In genomic region chr3:71135373-71136088, GRCh38 we compare ENCODE assay signal across 13 cellular contexts.
A peak's percentile ranks its signal among the peaks of the same experiment; 100 is the strongest.
DNase-seq lines count a peak whose midpoint lies in the region; ATAC-seq and TF ChIP-seq lines count a peak whose summit lies in the region.
"Had no signal": no experiment of that assay in that cellular context is flagged by ENCODE, and none has a peak within 500 bp of the region (broad histone marks: within the 10 kb centered on the region; RNA-seq: fewer than 3 reads in every experiment).

No MANE protein-coding gene starts in this region.

- H3K4me3 Mint-ChIP-seq in stimulated activated naive CD8-positive, alpha-beta T cell treated with anti-CD3 and anti-CD28 coated beads, Interleukin-15, Interleukin-2, amounts not matched to agents 100 ng/mL and 50 ng/mL, for 24 hours = no peak overlapping the region
- H3K4me3 Mint-ChIP-seq in stimulated activated naive CD8-positive, alpha-beta T cell treated with anti-CD3 and anti-CD28 coated beads, Interleukin-15, amount 100 ng/mL, for 72 hours = peak overlapping the region in 1 of 2 donors; percentile 49
- no peak overlapping the region for H3K4me3 Mint-ChIP-seq in nephron progenitor cell

- peaks cover 31% of the 10 kb centered on the region for H3K36me3 Mint-ChIP-seq in stimulated activated naive CD8-positive, alpha-beta T cell treated with anti-CD3 and anti-CD28 coated beads, Interleukin-15, Interleukin-2, amounts not matched to agents 100 ng/mL and 50 ng/mL, for 24 hours (ENCODE audit: low read depth)
- H3K36me3 Mint-ChIP-seq in nephron progenitor cell (ENCODE audit: low read depth) = no peaks in the 10 kb centered on the region

- TF ChIP-seq EP300 in esophagus muscularis mucosa (IDR thresholded peaks at IDR 0.05) = no peak

- no peaks in the 10 kb centered on the region for H3K9me3 Mint-ChIP-seq in stimulated activated naive CD8-positive, alpha-beta T cell treated with anti-CD3 and anti-CD28 coated beads, Interleukin-15, Interleukin-2, amounts not matched to agents 100 ng/mL and 50 ng/mL, for 24 hours
- no peaks in the 10 kb centered on the region for H3K9me3 Mint-ChIP-seq in stimulated activated naive CD8-positive, alpha-beta T cell treated with anti-CD3 and anti-CD28 coated beads, Interleukin-15, amount 100 ng/mL, for 72 hours
- no peaks in the 10 kb centered on the region for H3K9me3 Mint-ChIP-seq in nephron progenitor cell

- H3K36me3 ChIP-seq in esophagus muscularis mucosa = no peaks in the 10 kb centered on the region
- H3K36me3 ChIP-seq in H7 (replicated peaks; ENCODE audit: control insufficient read depth, insufficient read depth, low read length) = no peaks in the 10 kb centered on the region

- no peak for TF ChIP-seq POLR2A in esophagus muscularis mucosa (IDR thresholded peaks at IDR 0.05; ENCODE audit: low read depth)

- H3K27me3 ChIP-seq in esophagus muscularis mucosa (no peaks in the 10 kb centered on the region), H7 (ENCODE audit: control insufficient read depth, insufficient read depth, low read length) (no peaks in the 10 kb centered on the region)

- H3K4me3 ChIP-seq in esophagus muscularis mucosa (peak overlapping the region; percentile 17 to 32 (median 24)), H7 (ENCODE audit: insufficient read depth, low read depth, low read length) (no peak overlapping the region)

- peaks cover 30 to 88% (median 69%) of the 10 kb centered on the region in 4 donors for H3K4me1 ChIP-seq in esophagus muscularis mucosa

- H3K27ac ChIP-seq in esophagus muscularis mucosa (replicated peaks in 1 of 4) = peak overlapping the region; percentile 80 to 91 (median 82)

- DNase-seq in stimulated activated naive CD8-positive, alpha-beta T cell treated with anti-CD3 and anti-CD28 coated beads, Interleukin-15, amount 100 ng/mL, for 72 hours = no peak
- DNase-seq in esophagus muscularis mucosa (ENCODE audit: extremely low spot score) = no peak
- DNase-seq in nephron progenitor cell = no peak
- no peak for DNase-seq in HuH-7.5 (ENCODE audit: low spot score)
- no peak for DNase-seq in T-helper 1 cell
- no peak for DNase-seq in H7
- DNase-seq: activated T-cell treated with anti-CD3 and anti-CD28 coated beads for 4 hours, kidney, MM.1S, NCI-H2171 treated with DMSO at 0.1 percent for 48 hours had no signal

- H3K9me3 ChIP-seq in esophagus muscularis mucosa = no peaks in the 10 kb centered on the region

- intact Hi-C loops in esophagus muscularis mucosa (cut with DNase I) = no loop called here

- H3K27ac Mint-ChIP-seq in stimulated activated naive CD8-positive, alpha-beta T cell treated with anti-CD3 and anti-CD28 coated beads, Interleukin-15, Interleukin-2, amounts not matched to agents 100 ng/mL and 50 ng/mL, for 24 hours = peak overlapping the region; percentile 80
- H3K27ac Mint-ChIP-seq in stimulated activated naive CD8-positive, alpha-beta T cell treated with anti-CD3 and anti-CD28 coated beads, Interleukin-15, amount 100 ng/mL, for 72 hours = peak overlapping the region in 1 of 2 donors; percentile 63
- peak overlapping the region; percentile 98 for H3K27ac Mint-ChIP-seq in nephron progenitor cell

- H3K27me3 Mint-ChIP-seq in stimulated activated naive CD8-positive, alpha-beta T cell treated with anti-CD3 and anti-CD28 coated beads, Interleukin-15, Interleukin-2, amounts not matched to agents 100 ng/mL and 50 ng/mL, for 24 hours = no peaks in the 10 kb centered on the region
- no peaks in the 10 kb centered on the region for H3K27me3 Mint-ChIP-seq in stimulated activated naive CD8-positive, alpha-beta T cell treated with anti-CD3 and anti-CD28 coated beads, Interleukin-15, amount 100 ng/mL, for 72 hours
- H3K27me3 Mint-ChIP-seq in nephron progenitor cell (ENCODE audit: low read depth, poor library complexity) = no peaks in the 10 kb centered on the region

- no peak for ATAC-seq in stimulated activated naive CD8-positive, alpha-beta T cell treated with anti-CD3 and anti-CD28 coated beads, Interleukin-15, amount 100 ng/mL, for 72 hours
- no peak for ATAC-seq in GM21576 (IDR thresholded peaks at IDR 0.05; ENCODE audit: unreplicated experiment)
- ATAC-seq: Panc1 had no signal

- peaks cover 85% of the 10 kb centered on the region for H3K4me1 Mint-ChIP-seq in stimulated activated naive CD8-positive, alpha-beta T cell treated with anti-CD3 and anti-CD28 coated beads, Interleukin-15, Interleukin-2, amounts not matched to agents 100 ng/mL and 50 ng/mL, for 24 hours (ENCODE audit: low read depth)
- H3K4me1 Mint-ChIP-seq in stimulated activated naive CD8-positive, alpha-beta T cell treated with anti-CD3 and anti-CD28 coated beads, Interleukin-15, amount 100 ng/mL, for 72 hours = peaks cover 90% of the 10 kb centered on the region
- peaks cover 99% of the 10 kb centered on the region for H3K4me1 Mint-ChIP-seq in nephron progenitor cell

- 33% methylated on average over 8 of the region's 8 CpGs for WGBS in esophagus muscularis mucosa

- TF ChIP-seq CTCF in esophagus muscularis mucosa (IDR thresholded peaks at IDR 0.05) (no peak), nephron progenitor cell (IDR thresholded peaks at IDR 0.05) (no peak)
